In the genomic region with DNA sequence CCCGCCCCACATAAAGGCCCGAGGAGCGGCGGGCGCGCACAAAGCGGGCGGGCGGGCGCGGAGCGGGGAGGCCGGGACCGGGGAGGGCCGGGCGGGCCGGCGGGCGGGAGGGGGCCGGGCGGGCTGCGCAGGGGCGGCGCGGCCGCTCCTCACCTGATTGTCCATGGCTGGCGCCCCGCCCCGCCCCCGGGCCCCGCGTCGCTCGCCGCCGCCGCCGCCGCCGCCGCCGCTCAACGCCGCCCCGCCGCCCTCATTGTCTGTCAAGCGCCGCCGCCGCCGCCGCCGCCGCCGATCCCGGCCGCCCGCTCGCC, we compare ENCODE assay signal across 8 cellular contexts. TPM values are rescaled to one million over a fixed set of nuclear protein-coding genes. Genes with fewer than 3 reads are reported as not detected.
DNase-seq lines count a peak whose midpoint lies in the region; ATAC-seq and FAIRE-seq lines count a peak whose summit lies in the region.

No MANE protein-coding gene starts in this region.

- H4K8ac ChIP-seq in mesenchymal stem cell (ENCODE audit: low read length), result no peak overlapping the region

- FAIRE-seq in GM19239 (lab: Jason Lieb, UNC), result no peak

- no peak for DNase-seq in activated naive CD8-positive, alpha-beta T cell treated with anti-CD3 and anti-CD28 coated beads, Interleukin-2, amount 50 U/mL, for 24 hours
- peak; percentile 11 for DNase-seq in mesenchymal stem cell
- DNase-seq in SW480 (ENCODE audit: low spot score), result no peak
- no peak for DNase-seq in GM19239 (ENCODE audit: insufficient read length, low spot score)
- no peak for DNase-seq in stimulated activated CD4-positive, alpha-beta T cell treated with anti-CD3 and anti-CD28 coated beads, Interleukin-2, amount 100 ng/mL, for 24 hours
- DNase-seq in NCI-H226, result no peak

- H3K9me3 Mint-ChIP-seq in activated naive CD8-positive, alpha-beta T cell treated with anti-CD3 and anti-CD28 coated beads, Interleukin-2, amount 50 U/mL, for 24 hours, result no peaks in the 10 kb centered on the region

- H3K4me2 ChIP-seq in mesenchymal stem cell (ENCODE audit: low read length, poor library complexity, severe bottlenecking), result peak overlapping the region; percentile 60

- peak overlapping the region; percentile 94 for H3K9ac ChIP-seq in mesenchymal stem cell (ENCODE audit: low read length)

- no peak overlapping the region for H2BK15ac ChIP-seq in mesenchymal stem cell (ENCODE audit: low read depth, poor library complexity, severe bottlenecking)

- peaks cover 21% of the 10 kb centered on the region for H3K4me1 ChIP-seq in mesenchymal stem cell (ENCODE audit: control insufficient read depth, insufficient read depth, low read depth, low read length)

- peak overlapping the region; percentile 15 to 91 for H3K4ac ChIP-seq in mesenchymal stem cell (ENCODE audit: low read depth in 1 of 2, low read length in 2 of 2)

- no peak overlapping the region for H3K27ac ChIP-seq in mesenchymal stem cell (ENCODE audit: low read length, poor library complexity, severe bottlenecking)

- H3K4me3 Mint-ChIP-seq in activated naive CD8-positive, alpha-beta T cell treated with anti-CD3 and anti-CD28 coated beads, Interleukin-2, amount 50 U/mL, for 24 hours, result no peak overlapping the region

- H3K14ac ChIP-seq in mesenchymal stem cell (ENCODE audit: low read length in 2 of 2), result no peak overlapping the region

- no peak overlapping the region for H3K23ac ChIP-seq in mesenchymal stem cell (ENCODE audit: low read length in 2 of 2)

- peaks cover 16% of the 10 kb centered on the region for H3K79me1 ChIP-seq in mesenchymal stem cell (replicated peaks; ENCODE audit: low read length, poor library complexity, severe bottlenecking)

- H3K36me3 Mint-ChIP-seq in activated naive CD8-positive, alpha-beta T cell treated with anti-CD3 and anti-CD28 coated beads, Interleukin-2, amount 50 U/mL, for 24 hours (ENCODE audit: low read depth), result peaks cover 6% of the 10 kb centered on the region

- no peaks in the 10 kb centered on the region for H3K9me3 ChIP-seq in mesenchymal stem cell (ENCODE audit: control insufficient read depth, low read length)

- no peak overlapping the region for H2BK12ac ChIP-seq in mesenchymal stem cell (ENCODE audit: low read length in 2 of 2)

- H2AK5ac ChIP-seq in mesenchymal stem cell (ENCODE audit: low read length, severe bottlenecking), result no peak overlapping the region

- no peak overlapping the region for H2BK5ac ChIP-seq in mesenchymal stem cell (ENCODE audit: low read depth, low read length, poor library complexity, severe bottlenecking)

- peaks cover 43% of the 10 kb centered on the region for H3K4me1 Mint-ChIP-seq in activated naive CD8-positive, alpha-beta T cell treated with anti-CD3 and anti-CD28 coated beads, Interleukin-2, amount 50 U/mL, for 24 hours

- no peak overlapping the region for H2AFZ ChIP-seq in mesenchymal stem cell (ENCODE audit: low read depth, low read length)

- peak overlapping the region in 1 of 2 experiments; percentile 85 for H3K18ac ChIP-seq in mesenchymal stem cell (ENCODE audit: low read depth in 1 of 2, low read length in 2 of 2)

- peak; percentile 31 for ATAC-seq in GM18868 (IDR thresholded peaks at IDR 0.05; ENCODE audit: unreplicated experiment)
- peak; percentile 22 for ATAC-seq in HG02973 (IDR thresholded peaks at IDR 0.05; ENCODE audit: unreplicated experiment)
- peak; percentile 16 for ATAC-seq in activated naive CD8-positive, alpha-beta T cell treated with anti-CD3 and anti-CD28 coated beads, Interleukin-2, amount 50 U/mL, for 24 hours

- no peak overlapping the region for H3K27ac Mint-ChIP-seq in activated naive CD8-positive, alpha-beta T cell treated with anti-CD3 and anti-CD28 coated beads, Interleukin-2, amount 50 U/mL, for 24 hours

- peaks cover 4 to 28% of the 10 kb centered on the region in 2 experiments for H3K36me3 ChIP-seq in mesenchymal stem cell (ENCODE audit: control insufficient read depth in 1 of 2, insufficient read depth in 2 of 2, low read depth in 1 of 2, low read length in 2 of 2)

- WGBS in mesenchymal stem cell, result under 1% methylated on average over 16 of the region's 59 CpGs

- H3K4me3 ChIP-seq in mesenchymal stem cell (ENCODE audit: insufficient read depth in 1 of 2, low read depth in 1 of 2, low read length in 2 of 2), result peak overlapping the region; percentile 71 to 94

- peak overlapping the region; percentile 97 for H2BK120ac ChIP-seq in mesenchymal stem cell (ENCODE audit: low read depth, low read length)

- H4K91ac ChIP-seq in mesenchymal stem cell (ENCODE audit: low read length), result peak overlapping the region; percentile 43

- H3K27me3 ChIP-seq in mesenchymal stem cell (ENCODE audit: control insufficient read depth in 1 of 2, insufficient read depth in 1 of 2, low read length in 2 of 2), result no peaks in the 10 kb centered on the region

- H3K27me3 Mint-ChIP-seq in activated naive CD8-positive, alpha-beta T cell treated with anti-CD3 and anti-CD28 coated beads, Interleukin-2, amount 50 U/mL, for 24 hours, result no peaks in the 10 kb centered on the region

RNA-seq across cellular contexts. Expression of a gene that starts 0.2 kb away (rescaled TPM):
- polyA plus RNA-seq in mesenchymal stem cell (2013, experiment 1 of 2), result 49.5 TPM
- polyA plus RNA-seq in mesenchymal stem cell (2013, experiment 2 of 2), result 48.1 TPM

RNA-seq across cellular contexts. Expression of a gene that starts 53.8 kb away (rescaled TPM):
- 0.03 TPM for polyA plus RNA-seq in mesenchymal stem cell (2013, experiment 1 of 2)
- polyA plus RNA-seq in mesenchymal stem cell (2013, experiment 2 of 2), result not detected
